ENCODE assay signal across 1 cellular context in genomic region chr6:137883400-137883888, GRCh38.
TF ChIP-seq lines count a peak whose summit lies in the region.

No MANE protein-coding gene starts in this region.

TF ChIP-seq in GM23338, 12 proteins besides CTCF, POLR2A, EP300 and RAD21 (continued from another document):
- TF ChIP-seq REST (IDR thresholded peaks at IDR 0.05; ENCODE audit: unreplicated experiment) = no peak
